In the genomic region with DNA sequence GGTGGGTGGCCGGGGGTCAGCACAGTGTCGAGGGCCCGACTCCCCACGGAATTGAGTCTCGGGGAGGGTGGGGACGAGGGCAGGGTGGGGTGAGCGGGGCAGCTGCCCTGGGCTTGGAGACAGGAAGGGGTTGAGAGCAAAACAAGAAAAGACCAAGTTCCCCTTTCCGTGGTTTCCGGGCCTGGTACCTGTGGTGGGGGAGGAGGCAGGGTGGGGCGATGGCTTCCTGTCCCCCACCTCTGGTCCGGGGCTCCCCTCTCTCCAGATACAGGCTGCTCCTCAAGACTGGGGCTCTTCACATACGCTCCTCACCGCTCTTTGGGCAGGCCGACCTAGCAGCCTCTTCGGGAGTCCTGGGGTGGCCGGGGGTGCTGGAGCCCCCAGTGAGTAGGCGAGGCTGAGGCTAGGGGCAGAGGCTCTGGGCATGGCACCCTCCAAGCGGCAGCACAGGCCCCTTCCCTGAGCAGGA, we compare ENCODE assay signal across 8 cellular contexts. TPM values are rescaled to one million over a fixed set of nuclear protein-coding genes. Genes with fewer than 3 reads are reported as not detected.
DNase-seq lines count a peak whose midpoint lies in the region; ATAC-seq, FAIRE-seq and TF ChIP-seq lines count a peak whose summit lies in the region.

No MANE protein-coding gene starts in this region.

- DNase-seq in GM12891 (ENCODE audit: insufficient read length, low spot score), result peak; percentile 73
- peak; percentile 53 for DNase-seq in T follicular helper cell (ENCODE audit: low read depth)
- DNase-seq in adrenal gland, result peak in 5 of 7 donors; percentile 14 to 57 (median 29)
- peak; percentile 50 to 85 for DNase-seq in left lung
- DNase-seq in stimulated activated CD4-positive, alpha-beta T cell treated with anti-CD3 and anti-CD28 coated beads, TNF-alpha, amount 100 ng/mL, for 48 hours (ENCODE audit: low read depth in 3 of 3), result peak; percentile 32 to 62 (median 45)
- no peak for DNase-seq in AG08395 (ENCODE audit: low spot score)
- no peak for DNase-seq in NCI-H1436 (lab: John Stamatoyannopoulos, UW)

- 17 to 36% (median 27%) methylated on average over 6 to 18 of the region's 18 CpGs for WGBS in adrenal gland, 4 donors

- H3K9me3 ChIP-seq in adrenal gland (replicated peaks in 1 of 3) (no peaks in the 10 kb centered on the region), left lung (no peaks in the 10 kb centered on the region)

- peak; percentile 86 for FAIRE-seq in GM12891 (lab: Jason Lieb, UNC)

- H3K27ac ChIP-seq in adrenal gland (peak overlapping the region in 2 of 5 donors; percentile 30 to 81), left lung (peak overlapping the region; percentile 77 to 97)

- TF ChIP-seq POLR2A in GM12891 (IDR thresholded peaks at IDR 0.05; ENCODE audit: low read depth, low read length) (no peak), adrenal gland (IDR thresholded peaks at IDR 0.05) (no peak)

- ATAC-seq in HG02870 (IDR thresholded peaks at IDR 0.05; ENCODE audit: unreplicated experiment) (peak; percentile 33), left lung (no peak)

- H3K36me3 ChIP-seq in adrenal gland (replicated peaks in 1 of 2) (peaks cover 0 to 4% of the 10 kb centered on the region in 2 donors), left lung (peaks cover 0 to 24% of the 10 kb centered on the region in 2 donors)

- intact Hi-C loops in adrenal gland (cut with DNase I) (loop anchor here in 1 of 2 donors (10.0 kb wide), 1 partner anchor 59 kb away; a partner anchor contains a TSS), left lung (cut with DNase I) (no loop called here)

- TF ChIP-seq CTCF in adrenal gland (IDR thresholded peaks at IDR 0.05) (no peak), left lung (IDR thresholded peaks at IDR 0.05) (no peak)

- H3K27me3 ChIP-seq in adrenal gland, result no peaks in the 10 kb centered on the region
- H3K27me3 ChIP-seq in left lung, result no peaks in the 10 kb centered on the region

- H3K4me1 ChIP-seq in adrenal gland (replicated peaks in 1 of 2), result peaks cover 0 to 3% of the 10 kb centered on the region in 2 donors
- H3K4me1 ChIP-seq in left lung, result peaks cover 3 to 49% of the 10 kb centered on the region in 2 donors

- H3K4me3 ChIP-seq in adrenal gland (peak overlapping the region in 1 of 4 donors; percentile 72), left lung (peak overlapping the region; percentile 52 to 76)

TF ChIP-seq in GM12891, 5 proteins besides CTCF, POLR2A, EP300 and RAD21:
- TF ChIP-seq POLR2AphosphoS5 (IDR thresholded peaks at IDR 0.05; ENCODE audit: low read depth, low read length) (no peak; the same call in 1 of the 2 replicates), SPI1 (IDR thresholded peaks at IDR 0.05; ENCODE audit: low read depth, low read length) (peak; percentile 81), POU2F2 (IDR thresholded peaks at IDR 0.05; ENCODE audit: low read depth, low read length) (peak; percentile 40; the same call in 1 of the 2 replicates), PAX5 (IDR thresholded peaks at IDR 0.05; ENCODE audit: insufficient read depth, low read length, severe bottlenecking) (no peak), TAF1 (IDR thresholded peaks at IDR 0.05; ENCODE audit: low read depth, low read length) (peak; percentile 67; the same call in 1 of the 2 replicates)

RNA-seq across cellular contexts. Expression of a gene that starts 0.6 kb away (rescaled TPM):
- 781 TPM for polyA plus RNA-seq in GM12891 (2012; ENCODE audit: low read depth, missing spikeins)
- 10 to 100 TPM; 21.3 to 69.1 (median 42.1) TPM for total RNA-seq in adrenal gland
- 10 to 100 TPM in 2 of 3 donors, 1 to 10 TPM in 1; 4.1 to 87.7 (median 56.2) TPM for polyA plus RNA-seq in adrenal gland
- 100 to 1,000 TPM in 1 of 2 donors, 10 to 100 TPM in 1; 29.3 to 172 TPM for total RNA-seq in left lung

RNA-seq across cellular contexts. Expression of a gene that starts 9.5 kb away (rescaled TPM):
- polyA plus RNA-seq in GM12891 (2012; ENCODE audit: low read depth, missing spikeins), result 203 TPM
- total RNA-seq in adrenal gland, result 100 to 1,000 TPM in 5 of 8 donors, 10 to 100 TPM in 3; 55.1 to 449 (median 137) TPM
- polyA plus RNA-seq in adrenal gland, result 100 to 1,000 TPM in 2 of 3 donors, 10 to 100 TPM in 1; 96.4 to 329 (median 250) TPM
- 100 to 1,000 TPM in 1 of 2 donors, 10 to 100 TPM in 1; 59.3 to 101 TPM for total RNA-seq in left lung

RNA-seq across cellular contexts. Expression of a gene that starts 9.7 kb away (rescaled TPM):
- 28.7 TPM for polyA plus RNA-seq in GM12891 (2012; ENCODE audit: low read depth, missing spikeins)
- total RNA-seq in adrenal gland (10 to 100 TPM; 12.4 to 87.5 (median 47.5) TPM), left lung (10 to 100 TPM; 21.5 to 25.5 TPM)
- polyA plus RNA-seq in adrenal gland, result 100 to 1,000 TPM in 2 of 3 donors, 1 to 10 TPM in 1; 7.9 to 195 (median 169) TPM

RNA-seq across cellular contexts. Expression of a gene that starts 15.1 kb away (rescaled TPM):
- 10.2 TPM for polyA plus RNA-seq in GM12891 (2012; ENCODE audit: low read depth, missing spikeins)
- total RNA-seq in adrenal gland (10 to 100 TPM in 5 of 8 donors, 1 to 10 TPM in 3; 4.3 to 15.8 (median 12.6) TPM), left lung (10 to 100 TPM; 19.7 to 29.3 TPM)
- 100 to 1,000 TPM in 1 of 3 donors, 10 to 100 TPM in 1, 1 to 10 TPM in 1; 3.5 to 125 (median 58.7) TPM for polyA plus RNA-seq in adrenal gland

Comparison
In these comparisons a context has a peak if more than half of its experiments do, and no peak if none do; other contexts are left out.
1. DNase-seq: peak in GM12891 (single experiment), T follicular helper cell (single experiment), adrenal gland (5 of 7), left lung (2 of 2) and stimulated activated CD4-positive, alpha-beta T cell treated with anti-CD3 and anti-CD28 coated beads, TNF-alpha, amount 100 ng/mL, for 48 hours (3 of 3); none in AG08395 (single experiment) and NCI-H1436 (single experiment).